ENCODE assay signal across 8 cellular contexts in the genomic region with DNA sequence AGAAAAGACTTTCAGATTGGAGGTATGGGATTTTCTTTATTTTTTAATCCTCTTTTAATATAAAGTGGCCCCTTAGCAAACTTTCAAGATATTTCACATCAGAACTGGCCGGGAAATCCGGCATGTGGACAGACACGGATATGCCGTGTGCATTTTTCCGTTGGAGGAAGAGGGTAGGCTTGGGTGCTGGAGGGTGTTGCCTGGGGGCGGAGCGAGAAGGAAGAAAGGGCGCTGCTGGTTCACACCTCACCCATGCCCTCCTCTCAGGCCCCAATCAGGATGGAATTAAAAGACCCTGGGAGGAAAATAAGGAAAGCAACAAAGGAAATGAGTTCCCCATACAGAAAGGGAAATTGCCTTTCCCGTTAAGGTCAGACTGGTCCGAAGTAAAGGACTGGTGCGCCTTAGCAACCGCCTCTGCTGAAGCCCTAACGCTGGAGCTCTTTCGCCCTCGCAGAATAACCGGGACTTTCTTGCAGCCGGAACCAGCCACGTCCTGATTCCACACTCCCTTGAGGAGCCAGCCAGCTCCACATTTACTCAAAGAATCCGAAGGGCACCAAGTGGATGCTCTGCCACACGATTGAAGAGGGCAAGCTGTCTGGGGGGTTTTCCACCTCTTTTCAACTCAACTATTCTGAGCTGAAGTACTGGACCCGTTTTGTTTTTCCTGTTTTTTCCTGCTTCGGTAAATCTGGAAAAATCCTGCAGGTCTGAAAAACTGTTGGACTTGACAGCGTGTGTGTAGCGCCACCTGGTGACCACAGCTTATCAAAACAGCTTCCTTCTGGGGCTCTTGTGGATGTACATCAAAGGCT. TPM values are rescaled to one million over a fixed set of nuclear protein-coding genes. Genes with fewer than 3 reads are reported as not detected.
DNase-seq lines count a peak whose midpoint lies in the region; ATAC-seq, FAIRE-seq and TF ChIP-seq lines count a peak whose summit lies in the region.

No MANE protein-coding gene starts in this region.

- intact Hi-C loops in activated naive CD4-positive, alpha-beta T cell treated with anti-CD3 and anti-CD28 coated beads for 36 hours (cut with micrococcal nuclease): loop anchor here (1.0 to 5.0 kb wide), 12 partner anchors 24 to 546 kb away; no protein-coding TSS in a partner anchor

- H3K4me3 ChIP-seq in RWPE2 (ENCODE audit: severe bottlenecking): no peak overlapping the region

- ATAC-seq in RWPE2 (ENCODE audit: low read depth): peak; percentile 48; the same call in 1 of the 3 replicates
- ATAC-seq in GM18858 (IDR thresholded peaks at IDR 0.05; ENCODE audit: unreplicated experiment): no peak

- H3K4me3 Mint-ChIP-seq in activated naive CD4-positive, alpha-beta T cell treated with anti-CD3 and anti-CD28 coated beads for 36 hours: peak overlapping the region; percentile 66
- peak overlapping the region; percentile 62 for H3K4me3 Mint-ChIP-seq in neural crest cell

- H3K27me3 ChIP-seq in RWPE2 (ENCODE audit: insufficient read depth, poor library complexity, severe bottlenecking): no peaks in the 10 kb centered on the region

- CTCF ChIA-PET in activated naive CD4-positive, alpha-beta T cell treated with anti-CD3 and anti-CD28 coated beads for 36 hours (lab: Charles Lee): interaction anchor here (0.6 to 6.1 kb wide), 68 partner anchors 11 to 574 kb away, joined by 3 to 110 read pairs (median 4); a partner anchor contains a TSS

- peak overlapping the region; percentile 78 for H3K27ac Mint-ChIP-seq in activated naive CD4-positive, alpha-beta T cell treated with anti-CD3 and anti-CD28 coated beads for 36 hours
- H3K27ac Mint-ChIP-seq in neural crest cell (ENCODE audit: unreplicated experiment): peak overlapping the region; percentile 44

- H3K4me1 ChIP-seq in RWPE2 (ENCODE audit: insufficient read depth, poor library complexity, severe bottlenecking): no peaks in the 10 kb centered on the region

- peaks cover 46% of the 10 kb centered on the region for H3K4me1 Mint-ChIP-seq in activated naive CD4-positive, alpha-beta T cell treated with anti-CD3 and anti-CD28 coated beads for 36 hours (ENCODE audit: low read depth)
- peaks cover 8% of the 10 kb centered on the region for H3K4me1 Mint-ChIP-seq in neural crest cell

- DNase-seq in GM04504 (ENCODE audit: low read depth) (peak; percentile 56), LoVo (ENCODE audit: low spot score) (peak; percentile 90), RWPE2 (ENCODE audit: low spot score) (no peak), frontal cortex (ENCODE audit: low spot score in 2 of 2) (peak; percentile 39 to 72), neural crest cell (ENCODE audit: low read depth, low spot score) (peak; percentile 73), superior temporal gyrus (ENCODE audit: extremely low spot score) (peak; percentile 94)
- DNase-seq in activated naive CD4-positive, alpha-beta T cell treated with anti-CD3 and anti-CD28 coated beads for 36 hours: peak; percentile 86

- H3K27me3 Mint-ChIP-seq in activated naive CD4-positive, alpha-beta T cell treated with anti-CD3 and anti-CD28 coated beads for 36 hours (ENCODE audit: low read depth): no peaks in the 10 kb centered on the region
- peaks cover 3% of the 10 kb centered on the region for H3K27me3 Mint-ChIP-seq in neural crest cell (ENCODE audit: low read depth)

- no peaks in the 10 kb centered on the region for H3K36me3 ChIP-seq in RWPE2 (ENCODE audit: low read depth)

- FAIRE-seq in frontal cortex (lab: Jason Lieb, UNC): no peak

- peak; percentile 70 for TF ChIP-seq CTCF in RWPE2 (IDR thresholded peaks at IDR 0.05; ENCODE audit: poor library complexity, severe bottlenecking)
- TF ChIP-seq CTCF in neural crest cell (conservative IDR thresholded peaks at IDR 0.05): peak; percentile 99

- H3K36me3 Mint-ChIP-seq in activated naive CD4-positive, alpha-beta T cell treated with anti-CD3 and anti-CD28 coated beads for 36 hours (ENCODE audit: low read depth): no peaks in the 10 kb centered on the region
- no peaks in the 10 kb centered on the region for H3K36me3 Mint-ChIP-seq in neural crest cell (ENCODE audit: low read depth)

- H3K9me3 ChIP-seq in RWPE2 (ENCODE audit: severe bottlenecking): no peaks in the 10 kb centered on the region

- no peak overlapping the region for H3K27ac ChIP-seq in RWPE2 (ENCODE audit: poor library complexity, severe bottlenecking)

- H3K9me3 Mint-ChIP-seq in activated naive CD4-positive, alpha-beta T cell treated with anti-CD3 and anti-CD28 coated beads for 36 hours: no peaks in the 10 kb centered on the region
- H3K9me3 Mint-ChIP-seq in neural crest cell: no peaks in the 10 kb centered on the region

RNA-seq across cellular contexts. Expression of a gene that starts 37.8 kb away (rescaled TPM):
- 10 to 100 TPM; 19.4 to 21.8 TPM for total RNA-seq in activated naive CD4-positive, alpha-beta T cell treated with anti-CD3 and anti-CD28 coated beads for 36 hours
- not detected for total RNA-seq in frontal cortex
- 0.86 and 1.2 TPM in 2 replicates for total RNA-seq in neural crest cell
